Comparison of ENCODE assay signal across 13 cellular contexts in the genomic region with DNA sequence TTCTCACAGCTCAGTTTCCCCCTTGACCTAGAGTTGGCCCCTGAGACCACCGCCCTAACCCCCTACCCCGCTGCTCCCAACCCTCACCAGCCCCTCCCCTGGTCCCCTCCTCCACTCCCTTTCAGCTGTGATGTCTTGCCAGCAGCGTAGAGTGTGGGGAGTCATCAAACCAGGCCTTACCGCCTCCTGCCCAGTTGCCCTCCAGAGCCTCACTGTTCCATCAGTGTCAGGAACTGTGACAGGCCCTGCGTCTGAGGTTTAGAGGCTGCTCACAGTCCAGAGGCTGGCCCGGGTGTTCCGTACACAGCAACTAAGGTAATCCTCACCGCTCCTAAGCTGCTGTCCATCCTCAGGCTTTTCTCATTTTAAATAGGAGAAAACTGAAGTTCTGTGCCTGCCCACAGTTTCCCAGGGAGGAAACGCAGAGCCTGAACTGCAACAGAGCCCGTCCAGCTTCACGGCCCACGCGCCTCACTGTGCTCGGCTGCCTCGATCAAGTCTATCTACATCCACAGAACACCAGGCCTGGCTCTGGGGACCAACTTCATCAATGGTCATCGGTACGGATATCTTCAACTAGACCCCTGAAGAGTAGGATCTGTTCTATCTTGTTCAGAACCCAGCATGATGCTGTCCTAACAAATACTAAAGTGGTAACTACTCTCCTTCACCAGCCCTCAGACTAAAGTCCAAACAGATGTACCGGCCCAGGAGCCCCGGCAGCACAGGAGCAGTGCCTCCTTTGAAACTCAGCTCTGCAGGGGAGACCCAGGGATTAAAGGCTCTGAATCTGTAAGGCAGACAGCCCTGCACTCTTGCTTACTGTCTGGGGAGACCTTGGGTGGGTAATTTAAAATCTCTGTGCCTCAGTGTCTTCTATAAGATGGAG. TPM values are rescaled to one million over a fixed set of nuclear protein-coding genes. Genes with fewer than 3 reads are reported as not detected.
A peak's percentile ranks its signal among the peaks of the same experiment; 100 is the strongest.
DNase-seq lines count a peak whose midpoint lies in the region; ATAC-seq and TF ChIP-seq lines count a peak whose summit lies in the region.
"Had no signal": no experiment of that assay in that cellular context is flagged by ENCODE, and none has a peak within 500 bp of the region (broad histone marks: within the 10 kb centered on the region; RNA-seq: fewer than 3 reads in every experiment).

No MANE protein-coding gene starts in this region.

- H2BK15ac ChIP-seq in neuronal stem cell (ENCODE audit: low read length) = no peak overlapping the region

- peak overlapping the region; percentile 28 for H3K23ac ChIP-seq in neuronal stem cell (ENCODE audit: low read depth, low read length, poor library complexity)

- in situ Hi-C loops in transverse colon (cut with MboI; ENCODE audit: low pct_ligation_motif_present in 1 of 4, low pct_unique_long_range_greater_than_20kb in 1 of 4, low sequenced_read_pairs in 3 of 4) = no loop called here

- H3K27ac ChIP-seq in VCaP = peak overlapping the region; percentile 20; the same call in 1 of the 2 replicates
- H3K27ac ChIP-seq in esophagus muscularis mucosa (replicated peaks in 1 of 4) = peak overlapping the region; percentile 83 to 89 (median 88)
- H3K27ac ChIP-seq in neuronal stem cell (replicated peaks; ENCODE audit: low read length) = peak overlapping the region; percentile 37
- H3K27ac ChIP-seq in transverse colon = peak overlapping the region; percentile 27 to 80 (median 74)

- no peaks in the 10 kb centered on the region for H3K27me3 ChIP-seq in esophagus muscularis mucosa
- H3K27me3 ChIP-seq in neuronal stem cell (ENCODE audit: control insufficient read depth in 3 of 3, insufficient read depth in 3 of 3, low read depth in 1 of 3, low read length in 3 of 3) = no peaks in the 10 kb centered on the region
- H3K27me3 ChIP-seq in transverse colon = no peaks in the 10 kb centered on the region
- H3K27me3 ChIP-seq: thyroid gland had no signal

- H2AK5ac ChIP-seq in neuronal stem cell (ENCODE audit: low read depth, low read length) = peak overlapping the region; percentile 1

- no peak overlapping the region for H3K9ac ChIP-seq in neuronal stem cell (ENCODE audit: low read depth, low read length, poor library complexity)

- H3K4me1 ChIP-seq in esophagus muscularis mucosa = peaks cover 46 to 87% (median 79%) of the 10 kb centered on the region in 4 donors
- H3K4me1 ChIP-seq in neuronal stem cell (ENCODE audit: control insufficient read depth in 2 of 2, insufficient read depth in 1 of 2, low read depth in 1 of 2, low read length in 2 of 2) = peaks cover 28 to 48% of the 10 kb centered on the region in 2 donors
- H3K4me1 ChIP-seq in transverse colon = peaks cover 45 to 76% (median 56%) of the 10 kb centered on the region in 4 donors

- intact Hi-C loops in esophagus muscularis mucosa (cut with DNase I) = loop anchor here (10.0 kb wide), 1 partner anchor 246 kb away; a partner anchor contains a TSS
- intact Hi-C loops in transverse colon (cut with DNase I; ENCODE audit: low total_unique reads) = no loop called here

- TF ChIP-seq CTCF in VCaP (conservative IDR thresholded peaks at IDR 0.05) (no peak), esophagus muscularis mucosa (IDR thresholded peaks at IDR 0.05) (no peak), transverse colon (IDR thresholded peaks at IDR 0.05) (no peak)

- DNase-seq in esophagus muscularis mucosa (ENCODE audit: extremely low spot score) (no peak), neuronal stem cell (ENCODE audit: low spot score) (no peak), transverse colon (no peak)
- DNase-seq in activated T-cell treated with anti-CD3 and anti-CD28 coated beads, Interleukin-2, amount 50 U/mL, for 1 hour = no peak
- DNase-seq: activated CD4-positive, alpha-beta T cell treated with anti-CD3 and anti-CD28 coated beads for 48 hours; amniotic stem cell; C1 segment of cervical spinal cord; MM.1S had no signal

- H3K4me2 ChIP-seq in neuronal stem cell (ENCODE audit: insufficient read depth, low read length, poor library complexity, severe bottlenecking) = no peak overlapping the region

- H4K8ac ChIP-seq in neuronal stem cell (ENCODE audit: low read depth, low read length) = no peak overlapping the region

- H3K14ac ChIP-seq in neuronal stem cell (ENCODE audit: low read length) = no peak overlapping the region

- H3K4me3 ChIP-seq in esophagus muscularis mucosa (no peak overlapping the region), neuronal stem cell (ENCODE audit: low read length in 2 of 2) (no peak overlapping the region), transverse colon (no peak overlapping the region)
- H3K4me3 ChIP-seq: thyroid gland had no signal

- peaks cover 11% of the 10 kb centered on the region for H3K79me1 ChIP-seq in neuronal stem cell (ENCODE audit: low read depth, low read length)

- H3K18ac ChIP-seq in neuronal stem cell (ENCODE audit: low read length) = peak overlapping the region; percentile 36

- H2AFZ ChIP-seq in neuronal stem cell (ENCODE audit: low read length) = no peak overlapping the region

- H3K36me3 ChIP-seq in esophagus muscularis mucosa (peaks cover 0 to 2% (median 1%) of the 10 kb centered on the region in 4 donors), neuronal stem cell (replicated peaks in 1 of 2; ENCODE audit: control insufficient read depth in 2 of 2, insufficient read depth in 2 of 2, low read length in 2 of 2) (no peaks in the 10 kb centered on the region), transverse colon (no peaks in the 10 kb centered on the region)
- H3K36me3 ChIP-seq: thyroid gland had no signal

- no peak overlapping the region for H2BK5ac ChIP-seq in neuronal stem cell (ENCODE audit: low read length)

- no peak overlapping the region for H4K91ac ChIP-seq in neuronal stem cell (ENCODE audit: low read depth, low read length, poor library complexity)

- ATAC-seq in activated CD4-positive, CD25-positive, alpha-beta regulatory T cell treated with anti-CD3 and anti-CD28 coated beads, Interleukin-2, amount 50 U/mL, for 24 hours = no peak
- ATAC-seq in HG03520 (IDR thresholded peaks at IDR 0.05; ENCODE audit: unreplicated experiment) = no peak

- H3K9me3 ChIP-seq in esophagus muscularis mucosa (peaks cover 0 to 11% (median 6%) of the 10 kb centered on the region in 4 donors), neuronal stem cell (replicated peaks in 1 of 2; ENCODE audit: control insufficient read depth in 2 of 2, insufficient read depth in 1 of 2, low read depth in 1 of 2, low read length in 2 of 2) (peaks cover 0 to 21% of the 10 kb centered on the region in 2 donors), transverse colon (no peaks in the 10 kb centered on the region)
- H3K9me3 ChIP-seq: thyroid gland had no signal

- H2BK120ac ChIP-seq in neuronal stem cell (ENCODE audit: low read depth, low read length) = no peak overlapping the region

- 90% methylated on average over 18 of the region's 19 CpGs for WGBS in esophagus muscularis mucosa
- WGBS in neuronal stem cell (ENCODE audit: extremely low coverage in 2 of 2, insufficient read length in 2 of 2, insufficient replicate concordance in 1 of 2), 2 donors = no CpG with 5 or more reads among the region's 19 CpGs
- 79 to 83% methylated on average over 4 to 19 of the region's 19 CpGs for WGBS in transverse colon (ENCODE audit: low coverage in 1 of 2), 2 donors

- H3K4ac ChIP-seq in neuronal stem cell (ENCODE audit: low read length) = no peak overlapping the region

- TF ChIP-seq EP300 in esophagus muscularis mucosa (IDR thresholded peaks at IDR 0.05) (no peak), transverse colon (IDR thresholded peaks at IDR 0.05; ENCODE audit: low read depth) (no peak)

- H2BK12ac ChIP-seq in neuronal stem cell (ENCODE audit: low read length) = no peak overlapping the region

- TF ChIP-seq POLR2A in esophagus muscularis mucosa (IDR thresholded peaks at IDR 0.05; ENCODE audit: low read depth) = no peak
- TF ChIP-seq POLR2A in transverse colon (IDR thresholded peaks at IDR 0.05) = no peak

RNA-seq across cellular contexts. Expression of a gene that starts 10.3 kb away (rescaled TPM):
- total RNA-seq in esophagus muscularis mucosa (10 to 100 TPM; 29.1 to 43.5 (median 38.1) TPM), transverse colon (10 to 100 TPM in 3 of 4 donors, 1 to 10 TPM in 1; 8.6 to 23.3 (median 20.5) TPM)
- polyA plus RNA-seq in neuronal stem cell (2013, experiment 1 of 2) = 13.9 TPM
- polyA plus RNA-seq in neuronal stem cell (2013, experiment 2 of 2) = 14.1 TPM

RNA-seq across cellular contexts. Expression of a gene that starts 48.6 kb away (rescaled TPM):
- total RNA-seq in esophagus muscularis mucosa = 1 to 10 TPM in 1 of 4 donors, under 1 TPM in 3; 0.11 to 1.3 (median 0.34) TPM
- polyA plus RNA-seq in neuronal stem cell (2013, experiment 1 of 2) = not detected
- polyA plus RNA-seq in neuronal stem cell (2013, experiment 2 of 2) = not detected
- 1 to 10 TPM in 3 of 4 donors, not detected in 1; 1.6 to 7.5 (median 3.7) TPM for total RNA-seq in transverse colon
- total RNA-seq: Daoy had no signal

RNA-seq across cellular contexts. Expression of a gene that starts 52.4 kb away (rescaled TPM):
- total RNA-seq in esophagus muscularis mucosa (under 1 TPM in 1 of 4 donors, not detected in 3; 0.33 TPM), transverse colon (10 to 100 TPM in 1 of 4 donors, 1 to 10 TPM in 1, not detected in 2; 1.5 to 20.1 TPM)
- 0.14 TPM for polyA plus RNA-seq in neuronal stem cell (2013, experiment 1 of 2)
- polyA plus RNA-seq in neuronal stem cell (2013, experiment 2 of 2) = 0.14 TPM
- total RNA-seq: Daoy had no signal

Comparison
In these comparisons a context has a peak if more than half of its experiments do, and no peak if none do; other contexts are left out.
1. H3K27ac ChIP-seq: peak in every context shown above with its lines; median percentile 88 in esophagus muscularis mucosa; 74 in transverse colon; 37 in neuronal stem cell; 20 in VCaP.